Comparison of ENCODE assay signal across 17 cellular contexts in the genomic region with DNA sequence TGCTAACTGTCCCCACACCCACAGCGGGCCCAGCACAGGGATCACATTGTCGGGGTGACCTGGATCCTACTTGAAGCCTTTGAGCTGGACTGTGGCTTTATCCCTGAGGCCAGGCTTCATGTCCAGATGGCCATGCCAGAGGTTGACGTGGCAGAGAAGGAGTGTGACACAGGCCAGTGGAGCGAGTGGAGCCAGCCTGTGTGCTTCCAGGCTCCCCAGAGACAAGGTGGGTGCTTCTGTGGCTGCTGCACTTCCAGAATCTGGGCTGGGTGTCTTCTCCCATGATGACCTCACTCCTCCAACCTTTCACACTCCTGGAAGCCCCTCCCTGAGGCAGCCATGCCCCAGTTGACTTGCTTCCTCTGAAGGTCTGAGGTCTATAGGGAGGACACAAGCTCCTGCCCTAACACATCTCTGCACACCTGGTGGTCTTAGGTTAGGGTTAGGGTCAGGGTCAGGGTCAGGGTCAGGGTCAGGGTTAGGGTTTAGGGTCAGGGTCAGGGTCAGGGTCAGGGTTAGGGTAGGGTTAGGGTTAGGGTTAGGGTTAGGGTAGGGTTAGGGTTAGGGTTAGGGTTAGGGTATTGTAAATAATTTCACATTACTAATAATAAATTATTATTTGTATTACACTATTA. TPM values are rescaled to one million over a fixed set of nuclear protein-coding genes. Genes with fewer than 3 reads are reported as not detected.
DNase-seq lines count a peak whose midpoint lies in the region; ATAC-seq, FAIRE-seq and TF ChIP-seq lines count a peak whose summit lies in the region.
"Had no signal": no experiment of that assay in that cellular context is flagged by ENCODE, and none has a peak within 500 bp of the region (broad histone marks: within the 10 kb centered on the region; RNA-seq: fewer than 3 reads in every experiment).

No MANE protein-coding gene starts in this region.

- BruUV-seq in HepG2 (replicated peaks; lab: Mats Ljungman, UMichigan): no TSS peak

- WGBS in liver: 97% methylated on average over 4 of the region's 4 CpGs
- WGBS in HepG2 (ENCODE audit: low lambda C conversion rate): 100% methylated on average over 1 of the region's 4 CpGs
- WGBS in aorta, 2 donors: 89 to 93% methylated on average over 4 of the region's 4 CpGs

- no peaks in the 10 kb centered on the region for H3K27me3 ChIP-seq in liver (ENCODE audit: control insufficient read depth in 4 of 4, insufficient read depth in 4 of 4, low read length in 3 of 4)
- H3K27me3 ChIP-seq in HepG2 (ENCODE audit: control insufficient read depth in 1 of 2, insufficient read depth in 2 of 2, low read length in 2 of 2): no peaks in the 10 kb centered on the region
- no peaks in the 10 kb centered on the region for H3K27me3 ChIP-seq in aorta (ENCODE audit: control insufficient read depth in 1 of 2, insufficient read depth in 2 of 2, low read length in 1 of 2)
- H3K27me3 ChIP-seq in H7 (ENCODE audit: control insufficient read depth, insufficient read depth, low read length): no peaks in the 10 kb centered on the region
- H3K27me3 ChIP-seq: BLaER1 treated with 17β-estradiol and CSF1 and Interleukin-3, amounts not matched to agents 10 nM and 100 nM had no signal

- H3K27me3 Mint-ChIP-seq in chondrocyte (ENCODE audit: low read depth): no peaks in the 10 kb centered on the region

- no peak overlapping the region for H3K4me3 ChIP-seq in liver (ENCODE audit: low read depth in 1 of 3, low read length in 3 of 3)
- H3K4me3 ChIP-seq in HepG2 (replicated peaks in 1 of 3; ENCODE audit: insufficient read depth in 1 of 3, low read depth in 2 of 3, low read length in 3 of 3): no peak overlapping the region
- no peak overlapping the region for H3K4me3 ChIP-seq in aorta (ENCODE audit: low read length in 2 of 2)
- no peak overlapping the region for H3K4me3 ChIP-seq in H7 (ENCODE audit: insufficient read depth, low read depth, low read length)
- H3K4me3 ChIP-seq: BLaER1 treated with 17β-estradiol and CSF1 and Interleukin-3, amounts not matched to agents 10 nM and 100 nM had no signal

- in situ Hi-C loops in HepG2 (cut with HindIII; ENCODE audit: extremely low pct_ligation_motif_present, low pct_unique_long_range_greater_than_20kb): no loop called here

- no peak overlapping the region for H2AFZ ChIP-seq in HepG2 (ENCODE audit: low read length)

- peaks cover 9% of the 10 kb centered on the region for H3K4me1 Mint-ChIP-seq in chondrocyte (ENCODE audit: low read depth)

- H3K9ac ChIP-seq in liver (ENCODE audit: low read depth in 1 of 2, low read length in 2 of 2): no peak overlapping the region
- H3K9ac ChIP-seq in HepG2 (ENCODE audit: insufficient read depth, low read depth, low read length): no peak overlapping the region
- H3K9ac ChIP-seq: BLaER1 treated with 17β-estradiol and CSF1 and Interleukin-3, amounts not matched to agents 10 nM and 100 nM had no signal

- no peaks in the 10 kb centered on the region for H3K79me2 ChIP-seq in HepG2 (ENCODE audit: insufficient read depth, low read length)

- no peak for FAIRE-seq in HepG2 (lab: Jason Lieb, UNC)
- no peak for FAIRE-seq in RCC 7860 (lab: Jason Lieb, UNC)

- no peaks in the 10 kb centered on the region for H3K9me3 ChIP-seq in liver (ENCODE audit: control insufficient read depth in 4 of 4, low read length in 3 of 4)
- H3K9me3 ChIP-seq in HepG2 (ENCODE audit: low read length): no peaks in the 10 kb centered on the region
- H3K9me3 ChIP-seq in aorta (ENCODE audit: control insufficient read depth, low read length): no peaks in the 10 kb centered on the region
- H3K9me3 ChIP-seq: BLaER1 treated with 17β-estradiol and CSF1 and Interleukin-3, amounts not matched to agents 10 nM and 100 nM had no signal

- TF ChIP-seq POLR2A in HepG2 (IDR thresholded peaks at IDR 0.05; ENCODE audit: insufficient read depth in 1 of 2, low read depth in 2 of 2, low read length in 2 of 2): no peak

- TF ChIP-seq EP300 in HepG2 (IDR thresholded peaks at IDR 0.05; ENCODE audit: low read depth in 2 of 2, low read length in 2 of 2) (no peak), HepG2 (CRISPR knock-in tag; IDR thresholded peaks at IDR 0.05; ENCODE audit: borderline replicate concordance) (no peak)

- peaks cover 10% of the 10 kb centered on the region for H3K36me3 Mint-ChIP-seq in chondrocyte (ENCODE audit: low read depth)

- no peaks in the 10 kb centered on the region for H4K20me1 ChIP-seq in HepG2 (ENCODE audit: insufficient read depth, low read length)

- no peaks in the 10 kb centered on the region for H3K9me3 Mint-ChIP-seq in chondrocyte (ENCODE audit: low read depth)

- CTCF ChIA-PET in HepG2 (lab: Yijun Ruan, JAX; ENCODE audit: low intra/inter-chr PET ratio, low total read pairs): no interaction called here

- H3K36me3 ChIP-seq in liver (ENCODE audit: control insufficient read depth in 4 of 4, insufficient read depth in 3 of 4, low read depth in 1 of 4, low read length in 3 of 4) (peaks cover 0 to 15% (median 11%) of the 10 kb centered on the region in 4 donors), HepG2 (replicated peaks in 1 of 2; ENCODE audit: control insufficient read depth in 1 of 2, insufficient read depth in 2 of 2, low read length in 2 of 2) (peaks cover 3 to 13% of the 10 kb centered on the region in 2 experiments; a peak in 4 of 5 replicates), aorta (ENCODE audit: control insufficient read depth in 1 of 2, insufficient read depth in 2 of 2, low read length in 1 of 2) (no peaks in the 10 kb centered on the region), H7 (replicated peaks; ENCODE audit: control insufficient read depth, insufficient read depth, low read length) (peaks cover 8% of the 10 kb centered on the region)

- no peak for ATAC-seq in HepG2
- ATAC-seq in aorta (ENCODE audit: low FRiP score): no peak

- H3K4me1 ChIP-seq in liver (ENCODE audit: control insufficient read depth in 4 of 4, insufficient read depth in 4 of 4, low read length in 3 of 4) (no peaks in the 10 kb centered on the region), HepG2 (ENCODE audit: insufficient read depth, low read length) (no peaks in the 10 kb centered on the region), aorta (ENCODE audit: control insufficient read depth in 1 of 2, insufficient read depth in 2 of 2, low read length in 2 of 2) (no peaks in the 10 kb centered on the region)
- H3K4me1 ChIP-seq: BLaER1 treated with 17β-estradiol and CSF1 and Interleukin-3, amounts not matched to agents 10 nM and 100 nM had no signal

- peak overlapping the region; percentile 41 for H3K27ac Mint-ChIP-seq in chondrocyte (ENCODE audit: unreplicated experiment)

- no peak overlapping the region for H3K4me2 ChIP-seq in HepG2 (ENCODE audit: low read depth, low read length)
- H3K4me2 ChIP-seq: BLaER1 treated with 17β-estradiol and CSF1 and Interleukin-3, amounts not matched to agents 10 nM and 100 nM had no signal

- H3K27ac ChIP-seq in liver (ENCODE audit: low read depth in 1 of 2, low read length in 2 of 2): no peak overlapping the region
- H3K27ac ChIP-seq in HepG2 (ENCODE audit: extremely low read length, insufficient read depth, low read length): no peak overlapping the region
- H3K27ac ChIP-seq in aorta (ENCODE audit: low read depth in 1 of 2, low read length in 2 of 2): no peak overlapping the region
- H3K27ac ChIP-seq: BLaER1 treated with 17β-estradiol and CSF1 and Interleukin-3, amounts not matched to agents 10 nM and 100 nM; HL-60 had no signal

- DNase-seq in HepG2 (ENCODE audit: low spot score) (no peak), chondrocyte (ENCODE audit: low spot score) (peak; percentile 42), mucosa of gallbladder (ENCODE audit: low spot score) (peak; percentile 6), aorta (peak; percentile 42 to 65), RCC 7860 (ENCODE audit: low spot score) (no peak), NCI-H526 (lab: John Stamatoyannopoulos, UW) (no peak), H7 (no peak)
- DNase-seq: activated naive CD4-positive, alpha-beta T cell treated with Interleukin-2 at 50 U/mL for 16 hours; activated T-cell treated with anti-CD3 and anti-CD28 coated beads for 4 hours; central memory CD4-positive, alpha-beta T cell; midbrain; retina; SHP77 treated with DMSO at 0.1 percent for 48 hours; T-helper 1 cell had no signal

- POLR2A ChIA-PET in HepG2 (lab: Yijun Ruan, JAX): no interaction called here

- TF ChIP-seq CTCF in liver (IDR thresholded peaks at IDR 0.05; ENCODE audit: low read depth, low read length, missing input control) (no peak), HepG2 (CRISPR knock-in tag; IDR thresholded peaks at IDR 0.05) (no peak), chondrocyte (IDR thresholded peaks at IDR 0.05) (no peak)

- intact Hi-C loops in HepG2 (cut with micrococcal nuclease; ENCODE audit: unreplicated experiment): no loop called here
- intact Hi-C loops in aorta (cut with DNase I): no loop called here

- H3K4me3 Mint-ChIP-seq in chondrocyte (ENCODE audit: unreplicated experiment): no peak overlapping the region

- TF ChIP-seq RAD21 in liver (IDR thresholded peaks at IDR 0.05): no peak
- TF ChIP-seq RAD21 in HepG2 (CRISPR knock-in tag; IDR thresholded peaks at IDR 0.05): no peak

RNA-seq across cellular contexts. Expression of a gene that starts 13.1 kb away (rescaled TPM):
- total RNA-seq in liver (10 to 100 TPM in 1 of 2 donors, 1 to 10 TPM in 1; 9.3 to 21.1 TPM), HepG2 (2016; rRNA removed; fragmentation: Illumina TruSeq; extraction: Trizol) (1.3 and 3.1 TPM in 2 replicates), chondrocyte (15.2 to 22.3 TPM (median 15.8 TPM) in 3 replicates), mucosa of gallbladder (67.6 TPM), aorta (10 to 100 TPM; 17.7 to 31.9 TPM)
- polyA plus RNA-seq in liver (1 to 10 TPM; 4.9 to 8.2 TPM), HepG2 (2011; rRNA removed) (8.1 and 10.0 TPM in 2 replicates), aorta (10 to 100 TPM in 1 of 2 donors, 1 to 10 TPM in 1; 6.3 to 81.5 TPM)
- total RNA-seq in HepG2 (2016; cell fraction: cytosol; rRNA removed; fragmentation: Illumina TruSeq; extraction: Trizol; ENCODE audit: low read depth): 0.97 and 1.1 TPM in 2 replicates
- 1.0 and 3.4 TPM in 2 replicates for total RNA-seq in HepG2 (2016; cell fraction: insoluble cytoplasmic fraction; rRNA removed; fragmentation: Illumina TruSeq; extraction: Trizol)
- total RNA-seq in HepG2 (2016; cell fraction: membrane; rRNA removed; fragmentation: Illumina TruSeq; extraction: Trizol): 1.1 and 1.4 TPM in 2 replicates
- total RNA-seq in HepG2 (2016; cell fraction: nucleus; rRNA removed; fragmentation: Illumina TruSeq; extraction: Trizol): 3.8 and 4.3 TPM in 2 replicates
- 3.4 and 6.6 TPM in 2 replicates for polyA plus RNA-seq in HepG2 (2011; cell fraction: cytosol; rRNA removed)
- polyA plus RNA-seq in HepG2 (2011; cell fraction: nucleus; rRNA removed): 73.5 and 84.6 TPM in 2 replicates
- 4.8 and 6.6 TPM in 2 replicates for polyA plus RNA-seq in HepG2 (2012)
- 0.12 and 0.23 TPM in 2 replicates for polyA plus RNA-seq in HepG2 (2016; cell fraction: cytosol; fragmentation: Illumina TruSeq; extraction: Trizol; ENCODE audit: low read depth)
- polyA plus RNA-seq in HepG2 (2016; cell fraction: insoluble cytoplasmic fraction; fragmentation: Illumina TruSeq; extraction: Trizol; ENCODE audit: low read depth): 1.3 and 1.5 TPM in 2 replicates
- polyA plus RNA-seq in HepG2 (2016; cell fraction: membrane; fragmentation: Illumina TruSeq; extraction: Trizol; ENCODE audit: low read depth): 0.18 and 0.57 TPM in 2 replicates
- polyA plus RNA-seq in HepG2 (2016; cell fraction: nucleus; fragmentation: Illumina TruSeq; extraction: Trizol; ENCODE audit: insufficient read depth, low read depth): 15.9 and 16.0 TPM in 2 replicates
- 12.8 and 32.3 TPM in 2 replicates for polyA minus RNA-seq in HepG2 (2011; rRNA and poly(A)+ RNA removed; ENCODE audit: low replicate concordance)
- 1.9 and 3.2 TPM in 2 replicates for polyA minus RNA-seq in HepG2 (2011; cell fraction: cytosol; rRNA and poly(A)+ RNA removed)
- polyA minus RNA-seq in HepG2 (2011; cell fraction: nucleus; rRNA and poly(A)+ RNA removed): 11.1 and 11.8 TPM in 2 replicates
- 11.0 and 12.5 TPM in 2 replicates for total RNA-seq in H7 (2014; rRNA removed; shearing (Covaris generic))

RNA-seq across cellular contexts. Expression of a gene that starts 27.8 kb away (rescaled TPM):
- 10 to 100 TPM; 12.1 to 30.7 TPM for total RNA-seq in liver
- polyA plus RNA-seq in liver: 10 to 100 TPM in 1 of 2 donors, 1 to 10 TPM in 1; 7.6 to 23.4 TPM
- 29.5 and 36.2 TPM in 2 replicates for total RNA-seq in HepG2 (2016; rRNA removed; fragmentation: Illumina TruSeq; extraction: Trizol)
- total RNA-seq in HepG2 (2016; cell fraction: cytosol; rRNA removed; fragmentation: Illumina TruSeq; extraction: Trizol; ENCODE audit: low read depth): 14.2 and 15.5 TPM in 2 replicates
- total RNA-seq in HepG2 (2016; cell fraction: insoluble cytoplasmic fraction; rRNA removed; fragmentation: Illumina TruSeq; extraction: Trizol): 25.4 and 36.1 TPM in 2 replicates
- total RNA-seq in HepG2 (2016; cell fraction: membrane; rRNA removed; fragmentation: Illumina TruSeq; extraction: Trizol): 26.0 and 30.0 TPM in 2 replicates
- total RNA-seq in HepG2 (2016; cell fraction: nucleus; rRNA removed; fragmentation: Illumina TruSeq; extraction: Trizol): 14.4 and 19.6 TPM in 2 replicates
- 50.3 and 55.5 TPM in 2 replicates for polyA plus RNA-seq in HepG2 (2011; rRNA removed)
- 32.0 and 34.7 TPM in 2 replicates for polyA plus RNA-seq in HepG2 (2011; cell fraction: cytosol; rRNA removed)
- polyA plus RNA-seq in HepG2 (2011; cell fraction: nucleus; rRNA removed): 59.9 and 61.9 TPM in 2 replicates
- 47.3 and 47.7 TPM in 2 replicates for polyA plus RNA-seq in HepG2 (2012)
- polyA plus RNA-seq in HepG2 (2016; cell fraction: cytosol; fragmentation: Illumina TruSeq; extraction: Trizol; ENCODE audit: low read depth): 22.8 and 27.9 TPM in 2 replicates
- 54.2 and 62.5 TPM in 2 replicates for polyA plus RNA-seq in HepG2 (2016; cell fraction: insoluble cytoplasmic fraction; fragmentation: Illumina TruSeq; extraction: Trizol; ENCODE audit: low read depth)
- polyA plus RNA-seq in HepG2 (2016; cell fraction: membrane; fragmentation: Illumina TruSeq; extraction: Trizol; ENCODE audit: low read depth): 30.4 and 40.6 TPM in 2 replicates
- 53.2 and 66.7 TPM in 2 replicates for polyA plus RNA-seq in HepG2 (2016; cell fraction: nucleus; fragmentation: Illumina TruSeq; extraction: Trizol; ENCODE audit: insufficient read depth, low read depth)
- 39.7 and 154 TPM in 2 replicates for polyA minus RNA-seq in HepG2 (2011; rRNA and poly(A)+ RNA removed; ENCODE audit: low replicate concordance)
- polyA minus RNA-seq in HepG2 (2011; cell fraction: cytosol; rRNA and poly(A)+ RNA removed): 26.9 and 27.3 TPM in 2 replicates
- 20.8 and 23.0 TPM in 2 replicates for polyA minus RNA-seq in HepG2 (2011; cell fraction: nucleus; rRNA and poly(A)+ RNA removed)
- total RNA-seq in chondrocyte: 70.3 to 80.7 TPM (median 76.3 TPM) in 3 replicates
- 64.0 TPM for total RNA-seq in mucosa of gallbladder
- 10 to 100 TPM; 47.5 to 57.7 TPM for total RNA-seq in aorta
- 10 to 100 TPM; 47.1 to 51.2 TPM for polyA plus RNA-seq in aorta
- 131 and 188 TPM in 2 replicates for total RNA-seq in H7 (2014; rRNA removed; shearing (Covaris generic))

RNA-seq across cellular contexts. Expression of a gene that starts 31.3 kb away (rescaled TPM):
- 10 to 100 TPM; 58.0 to 69.5 TPM for total RNA-seq in liver
- polyA plus RNA-seq in liver: 100 to 1,000 TPM in 1 of 2 donors, 10 to 100 TPM in 1; 97.1 to 107 TPM
- 55.0 and 70.9 TPM in 2 replicates for total RNA-seq in HepG2 (2016; rRNA removed; fragmentation: Illumina TruSeq; extraction: Trizol)
- total RNA-seq in HepG2 (2016; cell fraction: cytosol; rRNA removed; fragmentation: Illumina TruSeq; extraction: Trizol; ENCODE audit: low read depth): 45.6 and 61.8 TPM in 2 replicates
- 56.2 and 72.4 TPM in 2 replicates for total RNA-seq in HepG2 (2016; cell fraction: insoluble cytoplasmic fraction; rRNA removed; fragmentation: Illumina TruSeq; extraction: Trizol)
- 35.3 and 50.0 TPM in 2 replicates for total RNA-seq in HepG2 (2016; cell fraction: membrane; rRNA removed; fragmentation: Illumina TruSeq; extraction: Trizol)
- 22.1 and 25.7 TPM in 2 replicates for total RNA-seq in HepG2 (2016; cell fraction: nucleus; rRNA removed; fragmentation: Illumina TruSeq; extraction: Trizol)
- 49.7 and 51.4 TPM in 2 replicates for polyA plus RNA-seq in HepG2 (2011; rRNA removed)
- polyA plus RNA-seq in HepG2 (2011; cell fraction: cytosol; rRNA removed): 61.9 and 66.7 TPM in 2 replicates
- 108 and 113 TPM in 2 replicates for polyA plus RNA-seq in HepG2 (2011; cell fraction: nucleus; rRNA removed)
- polyA plus RNA-seq in HepG2 (2012): 41.7 and 46.0 TPM in 2 replicates
- 56.7 and 73.4 TPM in 2 replicates for polyA plus RNA-seq in HepG2 (2016; cell fraction: cytosol; fragmentation: Illumina TruSeq; extraction: Trizol; ENCODE audit: low read depth)
- polyA plus RNA-seq in HepG2 (2016; cell fraction: insoluble cytoplasmic fraction; fragmentation: Illumina TruSeq; extraction: Trizol; ENCODE audit: low read depth): 88.0 and 94.2 TPM in 2 replicates
- 38.7 and 48.0 TPM in 2 replicates for polyA plus RNA-seq in HepG2 (2016; cell fraction: membrane; fragmentation: Illumina TruSeq; extraction: Trizol; ENCODE audit: low read depth)
- 55.6 and 56.2 TPM in 2 replicates for polyA plus RNA-seq in HepG2 (2016; cell fraction: nucleus; fragmentation: Illumina TruSeq; extraction: Trizol; ENCODE audit: insufficient read depth, low read depth)
- 46.3 and 131 TPM in 2 replicates for polyA minus RNA-seq in HepG2 (2011; rRNA and poly(A)+ RNA removed; ENCODE audit: low replicate concordance)
- polyA minus RNA-seq in HepG2 (2011; cell fraction: cytosol; rRNA and poly(A)+ RNA removed): 25.4 and 27.7 TPM in 2 replicates
- polyA minus RNA-seq in HepG2 (2011; cell fraction: nucleus; rRNA and poly(A)+ RNA removed): 21.0 and 24.5 TPM in 2 replicates
- 85.1 to 99.4 TPM (median 85.9 TPM) in 3 replicates for total RNA-seq in chondrocyte
- 154 TPM for total RNA-seq in mucosa of gallbladder
- 10 to 100 TPM; 94.9 to 99.8 TPM for total RNA-seq in aorta
- 100 to 1,000 TPM; 186 to 208 TPM for polyA plus RNA-seq in aorta
- total RNA-seq in H7 (2014; rRNA removed; shearing (Covaris generic)): 85.9 and 96.2 TPM in 2 replicates

RNA-seq across cellular contexts. Expression of a gene that starts 42.4 kb away (rescaled TPM):
- 100 to 1,000 TPM in 1 of 2 donors, 10 to 100 TPM in 1; 80.5 to 157 TPM for total RNA-seq in liver
- 10 to 100 TPM; 47.1 to 88.0 TPM for polyA plus RNA-seq in liver
- 302 and 361 TPM in 2 replicates for total RNA-seq in HepG2 (2016; rRNA removed; fragmentation: Illumina TruSeq; extraction: Trizol)
- 29.3 and 34.8 TPM in 2 replicates for total RNA-seq in HepG2 (2016; cell fraction: cytosol; rRNA removed; fragmentation: Illumina TruSeq; extraction: Trizol; ENCODE audit: low read depth)
- 282 and 373 TPM in 2 replicates for total RNA-seq in HepG2 (2016; cell fraction: insoluble cytoplasmic fraction; rRNA removed; fragmentation: Illumina TruSeq; extraction: Trizol)
- total RNA-seq in HepG2 (2016; cell fraction: membrane; rRNA removed; fragmentation: Illumina TruSeq; extraction: Trizol): 118 and 119 TPM in 2 replicates
- 266 and 307 TPM in 2 replicates for total RNA-seq in HepG2 (2016; cell fraction: nucleus; rRNA removed; fragmentation: Illumina TruSeq; extraction: Trizol)
- 439 and 461 TPM in 2 replicates for polyA plus RNA-seq in HepG2 (2011; rRNA removed)
- polyA plus RNA-seq in HepG2 (2011; cell fraction: cytosol; rRNA removed): 192 and 284 TPM in 2 replicates
- 913 and 1,149 TPM in 2 replicates for polyA plus RNA-seq in HepG2 (2011; cell fraction: nucleus; rRNA removed)
- 400 and 525 TPM in 2 replicates for polyA plus RNA-seq in HepG2 (2012)
- 31.8 and 43.0 TPM in 2 replicates for polyA plus RNA-seq in HepG2 (2016; cell fraction: cytosol; fragmentation: Illumina TruSeq; extraction: Trizol; ENCODE audit: low read depth)
- 296 and 460 TPM in 2 replicates for polyA plus RNA-seq in HepG2 (2016; cell fraction: insoluble cytoplasmic fraction; fragmentation: Illumina TruSeq; extraction: Trizol; ENCODE audit: low read depth)
- 94.7 and 105 TPM in 2 replicates for polyA plus RNA-seq in HepG2 (2016; cell fraction: membrane; fragmentation: Illumina TruSeq; extraction: Trizol; ENCODE audit: low read depth)
- 574 and 592 TPM in 2 replicates for polyA plus RNA-seq in HepG2 (2016; cell fraction: nucleus; fragmentation: Illumina TruSeq; extraction: Trizol; ENCODE audit: insufficient read depth, low read depth)
- polyA minus RNA-seq in HepG2 (2011; rRNA and poly(A)+ RNA removed; ENCODE audit: low replicate concordance): 1,983 and 2,170 TPM in 2 replicates
- 465 and 488 TPM in 2 replicates for polyA minus RNA-seq in HepG2 (2011; cell fraction: cytosol; rRNA and poly(A)+ RNA removed)
- 351 and 419 TPM in 2 replicates for polyA minus RNA-seq in HepG2 (2011; cell fraction: nucleus; rRNA and poly(A)+ RNA removed)
- total RNA-seq in chondrocyte: 215 to 286 TPM (median 228 TPM) in 3 replicates
- 286 TPM for total RNA-seq in mucosa of gallbladder
- total RNA-seq in aorta: 100 to 1,000 TPM; 167 to 179 TPM
- 100 to 1,000 TPM in 1 of 2 donors, 10 to 100 TPM in 1; 76.5 to 210 TPM for polyA plus RNA-seq in aorta
- 1,648 and 1,979 TPM in 2 replicates for total RNA-seq in H7 (2014; rRNA removed; shearing (Covaris generic))

Comparison
In these comparisons a context has a peak if more than half of its experiments do, and no peak if none do; other contexts are left out.
1. DNase-seq: peak in chondrocyte (single experiment), mucosa of gallbladder (single experiment) and aorta (2 of 2); none in HepG2 (single experiment), RCC 7860 (single experiment), NCI-H526 (0 of 2) and H7 (single experiment).